ENCODE assay signal across 20 cellular contexts in genomic region chr17:49454050-49454449, GRCh38. TPM values are rescaled to one million over a fixed set of nuclear protein-coding genes. Genes with fewer than 3 reads are reported as not detected.
A peak's percentile ranks its signal among the peaks of the same experiment; 100 is the strongest.
DNase-seq lines count a peak whose midpoint lies in the region; ATAC-seq, FAIRE-seq and TF ChIP-seq lines count a peak whose summit lies in the region.
"Had no signal": no experiment of that assay in that cellular context is flagged by ENCODE, and none has a peak within 500 bp of the region (broad histone marks: within the 10 kb centered on the region; RNA-seq: fewer than 3 reads in every experiment).

No MANE protein-coding gene starts in this region.

- 4% methylated on average over 5 of the region's 5 CpGs for whole genome bisulfite sequencing in HepG2 (ENCODE audit: low lambda C conversion rate)
- 58% methylated on average over 2 of the region's 5 CpGs for WGBS in right lobe of liver (ENCODE audit: insufficient coverage, low coverage, low lambda C conversion rate, missing lambda C conversion rate)
- WGBS in body of pancreas, 2 donors = 43 to 45% methylated on average over 4 to 5 of the region's 5 CpGs
- 78 to 93% methylated on average over 5 of the region's 5 CpGs for WGBS in mesodermal cell (ENCODE audit: insufficient coverage in 2 of 2), 2 experiments

- in situ Hi-C loops in HepG2 (cut with HindIII; ENCODE audit: extremely low pct_ligation_motif_present, low pct_unique_long_range_greater_than_20kb) = no loop called here

- peak; percentile 68 for FAIRE-seq in HepG2 (lab: Jason Lieb, UNC)
- FAIRE-seq: D721Med, pancreas, RCC 7860 had no signal

- DNase-seq in HepG2 (ENCODE audit: low spot score) (peak; percentile 95), right lobe of liver (no peak), body of pancreas (peak in 2 of 4 donors; percentile 14 to 27), osteocyte (ENCODE audit: extremely low spot score, unreplicated experiment) (no peak), NK-92 (lab: John Stamatoyannopoulos, UW; ENCODE audit: unreplicated experiment) (no peak), mucosa of gallbladder (ENCODE audit: low spot score) (no peak)
- DNase-seq: activated CD4-positive, alpha-beta T cell treated with anti-CD3 and anti-CD28 coated beads, Interleukin-2, amount 10 ng/mL, durations not matched to agents 24 days and 14 days; brain microvascular endothelial cell; heart right ventricle; left ventricle myocardium inferior; NCI-H1105 treated with DMSO at 0.1 percent for 48 hours; NCI-H510A treated with DMSO at 0.1 percent for 48 hours; stimulated activated CD8-positive, alpha-beta memory T cell treated with anti-CD3 and anti-CD28 coated beads, Interleukin-4, amount 100 ng/mL, for 48 hours had no signal

- H3K27me3 ChIP-seq in HepG2 (ENCODE audit: control insufficient read depth in 1 of 2, insufficient read depth in 2 of 2, low read length in 2 of 2) (peaks cover 18 to 46% of the 10 kb centered on the region in 2 experiments; a peak in 4 of 5 replicates), right lobe of liver (no peaks in the 10 kb centered on the region), body of pancreas (no peaks in the 10 kb centered on the region)
- H3K27me3 ChIP-seq: tibial nerve had no signal

- TF ChIP-seq EP300 in HepG2 (IDR thresholded peaks at IDR 0.05; ENCODE audit: low read depth in 2 of 2, low read length in 2 of 2) (0 out of 4 replicates have a peak, but pooled peaks of 1 of the 2 experiments have one; percentile 27), HepG2 (CRISPR knock-in tag; IDR thresholded peaks at IDR 0.05; ENCODE audit: borderline replicate concordance) (no peak)

- peak in 1 of 2 experiments; percentile 66; a peak in 1 of 4 replicates for TF ChIP-seq POLR2A in HepG2 (IDR thresholded peaks at IDR 0.05; ENCODE audit: insufficient read depth in 1 of 2, low read depth in 2 of 2, low read length in 2 of 2)
- TF ChIP-seq POLR2A in right lobe of liver (IDR thresholded peaks at IDR 0.05) = no peak
- no peak for TF ChIP-seq POLR2A in body of pancreas (IDR thresholded peaks at IDR 0.05)

- no peak for TF ChIP-seq RAD21 in HepG2 (CRISPR knock-in tag; IDR thresholded peaks at IDR 0.05)

- peaks cover 22% of the 10 kb centered on the region for H3K27me3 Mint-ChIP-seq in osteocyte (ENCODE audit: unreplicated experiment)

- peak overlapping the region; percentile 50 for H3K4me2 ChIP-seq in HepG2 (ENCODE audit: low read depth, low read length)

- no peak overlapping the region for H3K4me3 Mint-ChIP-seq in osteocyte (ENCODE audit: unreplicated experiment)
- H3K4me3 Mint-ChIP-seq: activated CD4-positive, alpha-beta T cell treated with anti-CD3 and anti-CD28 coated beads, Interleukin-2, amount 10 ng/mL, durations not matched to agents 24 days and 14 days; activated T-helper 17 cell treated with anti-CD3 and anti-CD28 coated beads, Interleukin-2, amount 50 U/mL, for 72 hours had no signal

- POLR2A ChIA-PET in HepG2 (lab: Yijun Ruan, JAX) = interaction anchor here (1.2 to 1.4 kb wide), 2 partner anchors 15 to 61 kb away, joined by 3 to 5 read pairs; no protein-coding TSS in a partner anchor

- ATAC-seq in HepG2 (peak; percentile 88), right lobe of liver (no peak), body of pancreas (peak; percentile 59), GM19328 (IDR thresholded peaks at IDR 0.05; ENCODE audit: unreplicated experiment) (no peak)
- ATAC-seq: activated T-helper 17 cell treated with anti-CD3 and anti-CD28 coated beads, Interleukin-2, amount 50 U/mL, for 72 hours had no signal

- H3K9me3 Mint-ChIP-seq in osteocyte (ENCODE audit: unreplicated experiment) = no peaks in the 10 kb centered on the region
- H3K9me3 Mint-ChIP-seq: activated CD4-positive, alpha-beta T cell treated with anti-CD3 and anti-CD28 coated beads, Interleukin-2, amount 10 ng/mL, durations not matched to agents 24 days and 14 days; activated T-helper 17 cell treated with anti-CD3 and anti-CD28 coated beads, Interleukin-2, amount 50 U/mL, for 72 hours had no signal

- no peaks in the 10 kb centered on the region for H3K36me3 ChIP-seq in HepG2 (replicated peaks in 1 of 2; ENCODE audit: control insufficient read depth in 1 of 2, insufficient read depth in 2 of 2, low read length in 2 of 2)
- H3K36me3 ChIP-seq in right lobe of liver = no peaks in the 10 kb centered on the region
- H3K36me3 ChIP-seq in body of pancreas (replicated peaks in 1 of 2; ENCODE audit: insufficient read depth in 1 of 2, low read depth in 2 of 2) = no peaks in the 10 kb centered on the region
- H3K36me3 ChIP-seq in mesodermal cell (ENCODE audit: control insufficient read depth, insufficient read depth, low read length) = no peaks in the 10 kb centered on the region
- H3K36me3 ChIP-seq: brain microvascular endothelial cell, heart right ventricle, left ventricle myocardium inferior, pancreas, tibial nerve had no signal

- H3K9ac ChIP-seq in HepG2 (ENCODE audit: insufficient read depth, low read depth, low read length) = peak overlapping the region; percentile 23

- H3K4me1 Mint-ChIP-seq in osteocyte (ENCODE audit: unreplicated experiment) = peaks cover 18% of the 10 kb centered on the region
- H3K4me1 Mint-ChIP-seq: activated T-helper 17 cell treated with anti-CD3 and anti-CD28 coated beads, Interleukin-2, amount 50 U/mL, for 72 hours had no signal

- no peaks in the 10 kb centered on the region for H3K79me2 ChIP-seq in HepG2 (ENCODE audit: insufficient read depth, low read length)

- H3K9me3 ChIP-seq in HepG2 (ENCODE audit: low read length) (no peaks in the 10 kb centered on the region), right lobe of liver (no peaks in the 10 kb centered on the region), body of pancreas (no peaks in the 10 kb centered on the region), mesodermal cell (ENCODE audit: control insufficient read depth, low read length) (no peaks in the 10 kb centered on the region)
- H3K9me3 ChIP-seq: heart right ventricle, left ventricle myocardium inferior, pancreas, tibial nerve had no signal

- H3K4me1 ChIP-seq in HepG2 (ENCODE audit: insufficient read depth, low read length) = peaks cover 40% of the 10 kb centered on the region
- H3K4me1 ChIP-seq in right lobe of liver = no peaks in the 10 kb centered on the region
- peaks cover 6% of the 10 kb centered on the region for H3K4me1 ChIP-seq in body of pancreas
- H3K4me1 ChIP-seq in mesodermal cell (ENCODE audit: control insufficient read depth, insufficient read depth, low read length, poor library complexity, severe bottlenecking) = peaks cover 53% of the 10 kb centered on the region
- H3K4me1 ChIP-seq: heart right ventricle, pancreas had no signal

- intact Hi-C loops in HepG2 (cut with micrococcal nuclease; ENCODE audit: unreplicated experiment) (no loop called here), right lobe of liver (cut with DNase I) (no loop called here), body of pancreas (cut with DNase I) (no loop called here)

- no TSS peak for BruUV-seq in HepG2 (replicated peaks; lab: Mats Ljungman, UMichigan)

- no peaks in the 10 kb centered on the region for H3K36me3 Mint-ChIP-seq in osteocyte (ENCODE audit: unreplicated experiment)

- no peak overlapping the region for H3K27ac ChIP-seq in HepG2 (ENCODE audit: extremely low read length, insufficient read depth, low read length)
- no peak overlapping the region for H3K27ac ChIP-seq in right lobe of liver
- H3K27ac ChIP-seq in body of pancreas = no peak overlapping the region
- peak overlapping the region; percentile 88 for H3K27ac ChIP-seq in mesodermal cell (ENCODE audit: low read depth, low read length, severe bottlenecking)
- H3K27ac ChIP-seq: brain microvascular endothelial cell, heart right ventricle, left ventricle myocardium inferior, pancreas had no signal

- CTCF ChIA-PET in HepG2 (lab: Yijun Ruan, JAX; ENCODE audit: low intra/inter-chr PET ratio, low total read pairs) = no interaction called here

- no peak overlapping the region for H2AFZ ChIP-seq in HepG2 (ENCODE audit: low read length)

- TF ChIP-seq CTCF in HepG2 (CRISPR knock-in tag; IDR thresholded peaks at IDR 0.05) (no peak), right lobe of liver (IDR thresholded peaks at IDR 0.05) (no peak), body of pancreas (IDR thresholded peaks at IDR 0.05) (no peak), osteocyte (IDR thresholded peaks at IDR 0.05) (no peak)

- no peak overlapping the region for H3K27ac Mint-ChIP-seq in osteocyte (ENCODE audit: unreplicated experiment)
- H3K27ac Mint-ChIP-seq: activated CD4-positive, alpha-beta T cell treated with anti-CD3 and anti-CD28 coated beads, Interleukin-2, amount 10 ng/mL, durations not matched to agents 24 days and 14 days; activated T-helper 17 cell treated with anti-CD3 and anti-CD28 coated beads, Interleukin-2, amount 50 U/mL, for 72 hours had no signal

- no peak overlapping the region for H3K4me3 ChIP-seq in HepG2 (replicated peaks in 1 of 3; ENCODE audit: insufficient read depth in 1 of 3, low read depth in 2 of 3, low read length in 3 of 3)
- no peak overlapping the region for H3K4me3 ChIP-seq in right lobe of liver
- no peak overlapping the region for H3K4me3 ChIP-seq in body of pancreas
- H3K4me3 ChIP-seq in mesodermal cell (ENCODE audit: extremely low read depth, insufficient read depth, low read length, poor library complexity, severe bottlenecking) = no peak overlapping the region
- H3K4me3 ChIP-seq: heart right ventricle, left ventricle myocardium inferior, pancreas, tibial nerve had no signal

- H4K20me1 ChIP-seq in HepG2 (ENCODE audit: insufficient read depth, low read length) = no peaks in the 10 kb centered on the region

RNA-seq across cellular contexts. Expression of gene PHB1, which starts 39.4 kb away (rescaled TPM):
- 515 and 623 TPM in 2 replicates for total RNA-seq in HepG2 (2016; rRNA removed; fragmentation: Illumina TruSeq; extraction: Trizol)
- 133 and 145 TPM in 2 replicates for total RNA-seq in HepG2 (2016; cell fraction: cytosol; rRNA removed; fragmentation: Illumina TruSeq; extraction: Trizol; ENCODE audit: low read depth)
- total RNA-seq in HepG2 (2016; cell fraction: insoluble cytoplasmic fraction; rRNA removed; fragmentation: Illumina TruSeq; extraction: Trizol) = 510 and 641 TPM in 2 replicates
- 238 and 242 TPM in 2 replicates for total RNA-seq in HepG2 (2016; cell fraction: membrane; rRNA removed; fragmentation: Illumina TruSeq; extraction: Trizol)
- 214 and 243 TPM in 2 replicates for total RNA-seq in HepG2 (2016; cell fraction: nucleus; rRNA removed; fragmentation: Illumina TruSeq; extraction: Trizol)
- polyA plus RNA-seq in HepG2 (2011; rRNA removed) = 688 and 721 TPM in 2 replicates
- 568 and 609 TPM in 2 replicates for polyA plus RNA-seq in HepG2 (2011; cell fraction: cytosol; rRNA removed)
- polyA plus RNA-seq in HepG2 (2011; cell fraction: nucleus; rRNA removed) = 175 and 197 TPM in 2 replicates
- 461 and 478 TPM in 2 replicates for polyA plus RNA-seq in HepG2 (2012)
- 175 and 189 TPM in 2 replicates for polyA plus RNA-seq in HepG2 (2016; cell fraction: cytosol; fragmentation: Illumina TruSeq; extraction: Trizol; ENCODE audit: low read depth)
- 675 and 689 TPM in 2 replicates for polyA plus RNA-seq in HepG2 (2016; cell fraction: insoluble cytoplasmic fraction; fragmentation: Illumina TruSeq; extraction: Trizol; ENCODE audit: low read depth)
- 218 and 222 TPM in 2 replicates for polyA plus RNA-seq in HepG2 (2016; cell fraction: membrane; fragmentation: Illumina TruSeq; extraction: Trizol; ENCODE audit: low read depth)
- polyA plus RNA-seq in HepG2 (2016; cell fraction: nucleus; fragmentation: Illumina TruSeq; extraction: Trizol; ENCODE audit: insufficient read depth, low read depth) = 412 and 415 TPM in 2 replicates
- polyA minus RNA-seq in HepG2 (2011; rRNA and poly(A)+ RNA removed; ENCODE audit: low replicate concordance) = 950 and 1,090 TPM in 2 replicates
- polyA minus RNA-seq in HepG2 (2011; cell fraction: cytosol; rRNA and poly(A)+ RNA removed) = 133 and 158 TPM in 2 replicates
- 74.5 and 93.1 TPM in 2 replicates for polyA minus RNA-seq in HepG2 (2011; cell fraction: nucleus; rRNA and poly(A)+ RNA removed)
- 100 to 1,000 TPM in 5 of 6 experiments, 10 to 100 TPM in 1; 88.5 to 131 (median 102) TPM for total RNA-seq in right lobe of liver
- total RNA-seq in body of pancreas = 10 to 100 TPM; 37.1 to 38.6 TPM
- polyA plus RNA-seq in mesodermal cell (2013, experiment 1 of 2) = 128 TPM
- polyA plus RNA-seq in mesodermal cell (2013, experiment 2 of 2) = 116 TPM
- 128 and 131 TPM in 2 replicates for total RNA-seq in osteocyte
- 141 TPM for total RNA-seq in mucosa of gallbladder

RNA-seq across cellular contexts. Expression of gene NGFR, which starts 41.0 kb away (rescaled TPM):
- total RNA-seq in HepG2 (2016; rRNA removed; fragmentation: Illumina TruSeq; extraction: Trizol) (0.41 and 1.1 TPM in 2 replicates), right lobe of liver (1 to 10 TPM; 3.1 to 9.4 (median 6.8) TPM), body of pancreas (10 to 100 TPM; 10.1 to 27.7 TPM), osteocyte (2.8 and 3.6 TPM in 2 replicates), mucosa of gallbladder (10.3 TPM)
- 0.10 TPM in 1 of 2 replicates, not detected in the other for total RNA-seq in HepG2 (2016; cell fraction: cytosol; rRNA removed; fragmentation: Illumina TruSeq; extraction: Trizol; ENCODE audit: low read depth)
- total RNA-seq in HepG2 (2016; cell fraction: insoluble cytoplasmic fraction; rRNA removed; fragmentation: Illumina TruSeq; extraction: Trizol) = 0.30 and 1.4 TPM in 2 replicates
- 0.21 and 0.40 TPM in 2 replicates for total RNA-seq in HepG2 (2016; cell fraction: membrane; rRNA removed; fragmentation: Illumina TruSeq; extraction: Trizol)
- total RNA-seq in HepG2 (2016; cell fraction: nucleus; rRNA removed; fragmentation: Illumina TruSeq; extraction: Trizol) = 1.3 and 1.6 TPM in 2 replicates
- polyA plus RNA-seq in HepG2 (2011; rRNA removed) = 1.8 and 2.7 TPM in 2 replicates
- polyA plus RNA-seq in HepG2 (2011; cell fraction: cytosol; rRNA removed) = 1.9 and 2.8 TPM in 2 replicates
- 1.5 and 2.5 TPM in 2 replicates for polyA plus RNA-seq in HepG2 (2011; cell fraction: nucleus; rRNA removed)
- polyA plus RNA-seq in HepG2 (2012) = 0.27 and 1.0 TPM in 2 replicates
- 0.11 and 0.15 TPM in 2 replicates for polyA plus RNA-seq in HepG2 (2016; cell fraction: cytosol; fragmentation: Illumina TruSeq; extraction: Trizol; ENCODE audit: low read depth)
- 0.46 and 0.72 TPM in 2 replicates for polyA plus RNA-seq in HepG2 (2016; cell fraction: insoluble cytoplasmic fraction; fragmentation: Illumina TruSeq; extraction: Trizol; ENCODE audit: low read depth)
- 0.15 and 0.29 TPM in 2 replicates for polyA plus RNA-seq in HepG2 (2016; cell fraction: membrane; fragmentation: Illumina TruSeq; extraction: Trizol; ENCODE audit: low read depth)
- 4.1 and 4.2 TPM in 2 replicates for polyA plus RNA-seq in HepG2 (2016; cell fraction: nucleus; fragmentation: Illumina TruSeq; extraction: Trizol; ENCODE audit: insufficient read depth, low read depth)
- polyA minus RNA-seq in HepG2 (2011; rRNA and poly(A)+ RNA removed; ENCODE audit: low replicate concordance) = 0.07 and 4.0 TPM in 2 replicates
- polyA minus RNA-seq in HepG2 (2011; cell fraction: cytosol; rRNA and poly(A)+ RNA removed) = 1.2 and 1.3 TPM in 2 replicates
- 0.39 and 0.62 TPM in 2 replicates for polyA minus RNA-seq in HepG2 (2011; cell fraction: nucleus; rRNA and poly(A)+ RNA removed)
- polyA plus RNA-seq in mesodermal cell (2013, experiment 1 of 2) = 36.0 TPM
- polyA plus RNA-seq in mesodermal cell (2013, experiment 2 of 2) = 31.0 TPM
- total RNA-seq: activated CD4-positive, alpha-beta T cell treated with anti-CD3 and anti-CD28 coated beads, Interleukin-2, amount 10 ng/mL, durations not matched to agents 24 days and 14 days had no signal

Comparison
In these comparisons a context has a peak if more than half of its experiments do, and no peak if none do; other contexts are left out.
1. ATAC-seq: peak in HepG2 (single experiment) and body of pancreas (single experiment); none in right lobe of liver (0 of 4) and GM19328 (single experiment).